Comparison of ENCODE assay signal across 10 cellular contexts in genomic region chr14:74765721-74766120, GRCh38. TPM values are rescaled to one million over a fixed set of nuclear protein-coding genes. Genes with fewer than 3 reads are reported as not detected.
DNase-seq lines count a peak whose midpoint lies in the region; ATAC-seq and TF ChIP-seq lines count a peak whose summit lies in the region.
"Had no signal": no experiment of that assay in that cellular context is flagged by ENCODE, and none has a peak within 500 bp of the region (broad histone marks: within the 10 kb centered on the region; RNA-seq: fewer than 3 reads in every experiment).

No MANE protein-coding gene starts in this region.

- no peak for ATAC-seq in GM18511 (IDR thresholded peaks at IDR 0.05; ENCODE audit: unreplicated experiment)
- no peak for ATAC-seq in foreskin keratinocyte

- CTCF ChIA-PET in AG04450 (lab: Charles Lee): no interaction called here

- peaks cover 13% of the 10 kb centered on the region for H3K36me3 Mint-ChIP-seq in mesothelial cell of epicardium

- H3K27ac Mint-ChIP-seq in mesothelial cell of epicardium: peak overlapping the region; percentile 65

- TF ChIP-seq CTCF in AG04450 (IDR thresholded peaks at IDR 0.05; ENCODE audit: low read depth, low read length): no peak
- TF ChIP-seq CTCF in HL-60 (IDR thresholded peaks at IDR 0.05; ENCODE audit: insufficient read depth, low read length): no peak
- no peak for TF ChIP-seq CTCF in astrocyte of the spinal cord (IDR thresholded peaks at IDR 0.05; ENCODE audit: low read depth, low read length)
- no peak for TF ChIP-seq CTCF in mesothelial cell of epicardium (IDR thresholded peaks at IDR 0.05; ENCODE audit: unreplicated experiment)
- TF ChIP-seq CTCF in foreskin keratinocyte (conservative IDR thresholded peaks at IDR 0.05): no peak

- POLR2A ChIA-PET in AG04450 (lab: Yijun Ruan, JAX): no interaction called here

- no peaks in the 10 kb centered on the region for H3K9me3 Mint-ChIP-seq in mesothelial cell of epicardium

- H3K27me3 ChIP-seq in AG04450 (ENCODE audit: control insufficient read depth, insufficient read depth, low read length) (no peaks in the 10 kb centered on the region), HL-60 (ENCODE audit: insufficient read depth, poor library complexity, severe bottlenecking) (no peaks in the 10 kb centered on the region), foreskin keratinocyte (no peaks in the 10 kb centered on the region)

- peak overlapping the region; percentile 84 for H3K4me3 ChIP-seq in AG04450 (ENCODE audit: low read depth, low read length)
- peak overlapping the region; percentile 72 for H3K4me3 ChIP-seq in HL-60 (replicated peaks; ENCODE audit: insufficient read depth, low read length)
- peak overlapping the region; percentile 80 for H3K4me3 ChIP-seq in astrocyte of the spinal cord (ENCODE audit: low read depth, low read length)

- H3K4me1 Mint-ChIP-seq in mesothelial cell of epicardium: peaks cover 39% of the 10 kb centered on the region

- H3K4me1 ChIP-seq in foreskin keratinocyte: peaks cover 19% of the 10 kb centered on the region

- in situ Hi-C loops in astrocyte of the spinal cord (cut with HindIII; ENCODE audit: low sequenced_read_pairs): no loop called here

- no peak for DNase-seq in AG04450 (ENCODE audit: low read depth, low spot score)
- no peak for DNase-seq in HL-60 (ENCODE audit: low read depth in 1 of 2, low spot score in 1 of 2)
- DNase-seq in astrocyte of the spinal cord (ENCODE audit: low read depth, low spot score): no peak
- no peak for DNase-seq in mesothelial cell of epicardium (ENCODE audit: low spot score in 2 of 2, unreplicated experiment in 2 of 2)
- DNase-seq in NCI-H2227 treated with DMSO at 0.1 percent for 48 hours (lab: John Stamatoyannopoulos, UW): no peak
- DNase-seq in HK-2 (ENCODE audit: unreplicated experiment): no peak
- DNase-seq in foreskin keratinocyte: no peak
- DNase-seq: NCI-H146; stimulated activated CD4-positive, alpha-beta T cell treated with anti-CD3 and anti-CD28 coated beads, Interleukin-1b, Interleukin-23, amount 100 ng/mL, for 48 hours had no signal

- H3K27me3 Mint-ChIP-seq in mesothelial cell of epicardium (ENCODE audit: low read depth): no peaks in the 10 kb centered on the region

- H3K27ac ChIP-seq in AG04450 (ENCODE audit: low read depth, low read length) (no peak overlapping the region), HL-60 (replicated peaks) (no peak overlapping the region), foreskin keratinocyte (no peak overlapping the region)

- no peaks in the 10 kb centered on the region; the same call in 1 of the 2 replicates for H3K9me3 ChIP-seq in AG04450 (ENCODE audit: control insufficient read depth, insufficient read depth, low read length)

- H3K4me3 Mint-ChIP-seq in mesothelial cell of epicardium: peak overlapping the region; percentile 90

RNA-seq across cellular contexts. Expression of gene YLPM1, which starts 2.6 kb away (rescaled TPM):
- 15.3 and 17.6 TPM in 2 replicates for polyA plus RNA-seq in AG04450 (2011; rRNA removed)
- 24.7 and 30.3 TPM in 2 replicates for polyA minus RNA-seq in AG04450 (2011; rRNA and poly(A)+ RNA removed)
- 125 to 135 TPM (median 125 TPM) in 3 replicates for total RNA-seq in mesothelial cell of epicardium
- 42.9 and 45.0 TPM in 2 replicates for total RNA-seq in foreskin keratinocyte
- polyA plus RNA-seq in foreskin keratinocyte: 12.9 and 16.0 TPM in 2 replicates

RNA-seq across cellular contexts. Expression of gene FCF1, which starts 52.8 kb away (rescaled TPM):
- 61.3 and 78.5 TPM in 2 replicates for polyA plus RNA-seq in AG04450 (2011; rRNA removed)
- 27.1 and 58.3 TPM in 2 replicates for polyA minus RNA-seq in AG04450 (2011; rRNA and poly(A)+ RNA removed)
- total RNA-seq in mesothelial cell of epicardium: 43.9 to 46.8 TPM (median 44.5 TPM) in 3 replicates
- total RNA-seq in foreskin keratinocyte: 50.2 and 55.2 TPM in 2 replicates
- 18.9 and 27.2 TPM in 2 replicates for polyA plus RNA-seq in foreskin keratinocyte

RNA-seq across cellular contexts. Expression of gene AREL1, which starts 52.8 kb away (rescaled TPM):
- polyA plus RNA-seq in AG04450 (2011; rRNA removed) (51.8 and 55.3 TPM in 2 replicates), foreskin keratinocyte (11.9 and 12.0 TPM in 2 replicates)
- 102 and 119 TPM in 2 replicates for polyA minus RNA-seq in AG04450 (2011; rRNA and poly(A)+ RNA removed)
- total RNA-seq in mesothelial cell of epicardium (43.8 to 55.5 TPM (median 49.1 TPM) in 3 replicates), foreskin keratinocyte (34.8 and 34.9 TPM in 2 replicates)
